Comparison of ENCODE assay signal across 9 cellular contexts in the genomic region with DNA sequence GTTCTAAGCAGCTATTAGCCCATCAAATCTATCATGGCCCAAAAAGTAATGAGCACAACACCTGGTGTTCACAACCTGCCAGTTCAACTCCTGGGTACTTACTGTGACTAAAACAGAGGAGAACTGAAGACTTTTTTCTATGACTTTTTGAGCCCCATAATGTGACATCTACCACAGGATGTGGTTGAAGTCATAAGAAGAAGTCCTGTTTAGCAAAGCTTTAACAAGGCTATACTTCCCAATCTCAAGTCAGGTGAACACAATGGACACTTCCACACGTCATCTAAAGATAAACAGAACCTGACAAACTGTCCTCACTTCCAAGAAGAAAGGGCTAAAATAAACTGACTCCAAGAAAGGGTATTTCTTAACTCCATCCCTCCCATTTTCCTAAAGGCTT.
DNase-seq lines count a peak whose midpoint lies in the region; ATAC-seq and TF ChIP-seq lines count a peak whose summit lies in the region.
"Had no signal": no experiment of that assay in that cellular context is flagged by ENCODE, and none has a peak within 500 bp of the region (broad histone marks: within the 10 kb centered on the region; RNA-seq: fewer than 3 reads in every experiment).

No MANE protein-coding gene starts in this region.

- TF ChIP-seq EP300 in sigmoid colon (IDR thresholded peaks at IDR 0.05) = no peak

- H3K4me3 Mint-ChIP-seq in activated T-cell treated with anti-CD3 and anti-CD28 coated beads, Interleukin-2, amount 50 U/mL, for 4 hours = no peak overlapping the region

- TF ChIP-seq CTCF in sigmoid colon (IDR thresholded peaks at IDR 0.05) = no peak

- no peak overlapping the region for H3K27ac ChIP-seq in sigmoid colon
- H3K27ac ChIP-seq: upper lobe of left lung had no signal

- TF ChIP-seq POLR2A in sigmoid colon (IDR thresholded peaks at IDR 0.05) = no peak

- no peak for DNase-seq in activated T-cell treated with anti-CD3 and anti-CD28 coated beads, Interleukin-2, amount 50 U/mL, for 4 hours
- DNase-seq in activated T-cell treated with anti-CD3 and anti-CD28 coated beads, Interleukin-2, amount 50 U/mL, for 48 hours = no peak
- DNase-seq in NOMO-1 treated with DMSO at 0.1 percent for 48 hours (lab: John Stamatoyannopoulos, UW; ENCODE audit: unreplicated experiment) (peak; percentile 64), sigmoid colon (no peak), Right ventricle myocardium superior (no peak)
- no peak for DNase-seq in stimulated activated naive CD8-positive, alpha-beta T cell treated with anti-CD3 and anti-CD28 coated beads, Interleukin-15, Interleukin-2, amounts not matched to agents 100 U/mL and 50 U/mL, for 24 hours
- DNase-seq in stimulated activated CD8-positive, alpha-beta memory T cell treated with anti-CD3 and anti-CD28 coated beads, Interleukin-4, amount 100 ng/mL, for 48 hours = no peak
- DNase-seq: upper lobe of left lung had no signal

- H3K36me3 ChIP-seq in sigmoid colon = peaks cover 0 to 28% (median 3%) of the 10 kb centered on the region in 4 donors

- 38 to 81% methylated on average over 1 of the region's 1 CpG for WGBS in sigmoid colon, 2 donors

- H3K9me3 ChIP-seq in sigmoid colon = no peaks in the 10 kb centered on the region
- H3K9me3 ChIP-seq: upper lobe of left lung had no signal

- H3K9me3 Mint-ChIP-seq in activated T-cell treated with anti-CD3 and anti-CD28 coated beads, Interleukin-2, amount 50 U/mL, for 4 hours = no peaks in the 10 kb centered on the region

- H3K4me1 ChIP-seq in sigmoid colon = peaks cover 0 to 21% (median 6%) of the 10 kb centered on the region in 4 donors

- ATAC-seq in activated T-cell treated with anti-CD3 and anti-CD28 coated beads, Interleukin-2, amount 50 U/mL, for 4 hours = peak; percentile 41 to 46
- peak; percentile 89 for ATAC-seq in HG02870 (IDR thresholded peaks at IDR 0.05; ENCODE audit: unreplicated experiment)
- ATAC-seq in stimulated activated naive CD8-positive, alpha-beta T cell treated with anti-CD3 and anti-CD28 coated beads, Interleukin-15, Interleukin-2, amounts not matched to agents 100 U/mL and 50 U/mL, for 24 hours = peak; percentile 49
- ATAC-seq in Right ventricle myocardium superior (ENCODE audit: poor library complexity) = no peak

- no peaks in the 10 kb centered on the region for H3K27me3 ChIP-seq in sigmoid colon
- H3K27me3 ChIP-seq: upper lobe of left lung had no signal

- no peaks in the 10 kb centered on the region for H3K27me3 Mint-ChIP-seq in activated T-cell treated with anti-CD3 and anti-CD28 coated beads, Interleukin-2, amount 50 U/mL, for 4 hours (ENCODE audit: low read depth)

- intact Hi-C loops in sigmoid colon (cut with DNase I) (no loop called here), Right ventricle myocardium superior (cut with DNase I) (no loop called here)

- H3K36me3 Mint-ChIP-seq in activated T-cell treated with anti-CD3 and anti-CD28 coated beads, Interleukin-2, amount 50 U/mL, for 4 hours (ENCODE audit: insufficient read depth) = peaks cover 31% of the 10 kb centered on the region

- H3K4me3 ChIP-seq in sigmoid colon = no peak overlapping the region
- H3K4me3 ChIP-seq: upper lobe of left lung had no signal

- peaks cover 27% of the 10 kb centered on the region for H3K4me1 Mint-ChIP-seq in activated T-cell treated with anti-CD3 and anti-CD28 coated beads, Interleukin-2, amount 50 U/mL, for 4 hours (ENCODE audit: low read depth)
